ENCODE assay signal across 12 cellular contexts in the genomic region with DNA sequence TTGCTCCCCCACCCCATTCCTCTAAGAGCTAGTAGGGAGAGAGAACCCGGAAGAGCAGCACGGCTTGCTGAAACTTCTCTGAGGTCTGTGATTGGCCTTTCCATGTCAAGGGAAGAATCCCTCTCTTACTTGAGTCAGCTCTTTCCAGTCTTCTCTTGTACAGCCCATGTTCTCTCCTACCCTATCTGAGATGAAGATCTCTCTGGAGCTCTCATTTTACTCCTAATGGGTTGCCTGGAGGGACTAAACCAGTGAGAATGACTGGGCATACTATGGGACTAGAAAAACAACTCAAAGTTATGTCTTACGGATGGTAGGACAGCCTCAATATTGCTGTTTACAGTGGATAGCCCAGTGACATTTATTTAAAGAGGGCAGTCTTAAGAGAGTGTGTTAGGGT.
"Had no signal": no experiment of that assay in that cellular context is flagged by ENCODE, and none has a peak within 500 bp of the region (broad histone marks: within the 10 kb centered on the region; RNA-seq: fewer than 3 reads in every experiment).

No MANE protein-coding gene starts in this region.

- H3K9me3 ChIP-seq: lower lobe of right lung, ovary, tibial nerve had no signal

- H3K27ac ChIP-seq: brain microvascular endothelial cell, lower lobe of right lung, ovary, tibial nerve had no signal

- DNase-seq: activated CD4-positive, alpha-beta memory T cell treated with anti-CD3 and anti-CD28 coated beads, Interleukin-2, amount 10 ng/mL, durations not matched to agents 7 days and 5 days; activated CD4-positive, alpha-beta T cell treated with anti-CD3 and anti-CD28 coated beads for 1 hour; activated gamma-delta T cell treated with Interleukin-2 at 50 U/mL for 16 hours; activated naive CD8-positive, alpha-beta T cell treated with anti-CD3 and anti-CD28 coated beads for 36 hours; activated T-cell treated with anti-CD3 and anti-CD28 coated beads, Interleukin-2, amount 50 U/mL, for 48 hours; brain microvascular endothelial cell; hypothalamus; left cardiac atrium; lower lobe of right lung; ovary; stimulated activated CD4-positive, alpha-beta T cell treated with anti-CD3 and anti-CD28 coated beads, Interleukin-4, amount 100 ng/mL, for 4 hours had no signal

- H3K4me3 ChIP-seq: lower lobe of right lung, ovary, tibial nerve had no signal

- H3K27me3 ChIP-seq: brain microvascular endothelial cell, ovary, tibial nerve had no signal

- H3K36me3 ChIP-seq: ovary, tibial nerve had no signal
